ENCODE assay signal across 20 cellular contexts in the genomic region with DNA sequence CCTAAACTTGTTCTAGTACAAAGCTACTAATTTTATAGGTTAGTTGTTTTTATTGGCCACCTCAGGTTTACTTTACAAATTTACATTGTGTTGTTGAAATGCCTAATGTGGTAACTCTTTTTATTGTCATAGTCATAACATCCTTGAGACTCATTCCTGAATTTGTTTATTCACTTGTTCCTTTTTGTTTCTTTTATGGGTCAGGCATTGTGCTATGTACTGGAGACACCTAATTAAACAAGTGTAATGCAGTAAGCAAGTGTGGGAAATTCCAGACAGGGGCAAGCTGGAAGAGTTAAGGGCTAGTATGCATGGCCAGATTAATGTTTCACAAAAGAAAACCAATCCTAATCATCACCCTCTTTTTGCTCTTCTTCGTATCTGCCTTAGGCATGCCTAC. TPM values are rescaled to one million over a fixed set of nuclear protein-coding genes. Genes with fewer than 3 reads are reported as not detected.
"Had no signal": no experiment of that assay in that cellular context is flagged by ENCODE, and none has a peak within 500 bp of the region (broad histone marks: within the 10 kb centered on the region; RNA-seq: fewer than 3 reads in every experiment).

No MANE protein-coding gene starts in this region.

- H3K4me3 Mint-ChIP-seq: activated naive CD8-positive, alpha-beta T cell treated with anti-CD3 and anti-CD28 coated beads, Interleukin-2, amount 50 U/mL, for 24 hours; neural crest cell had no signal

- H3K9me3 Mint-ChIP-seq: activated naive CD8-positive, alpha-beta T cell treated with anti-CD3 and anti-CD28 coated beads, Interleukin-2, amount 50 U/mL, for 24 hours; neural crest cell had no signal

- H3K27ac Mint-ChIP-seq: activated naive CD8-positive, alpha-beta T cell treated with anti-CD3 and anti-CD28 coated beads, Interleukin-2, amount 50 U/mL, for 24 hours had no signal

- H3K27ac ChIP-seq: cardiac muscle cell, esophagus squamous epithelium, lower lobe of right lung, pancreas, suprapubic skin had no signal

- H3K4me1 Mint-ChIP-seq: activated naive CD8-positive, alpha-beta T cell treated with anti-CD3 and anti-CD28 coated beads, Interleukin-2, amount 50 U/mL, for 24 hours; neural crest cell had no signal

- DNase-seq: activated naive CD4-positive, alpha-beta T cell; activated naive CD8-positive, alpha-beta T cell treated with anti-CD3 and anti-CD28 coated beads, Interleukin-2, amount 50 U/mL, for 24 hours; esophagus squamous epithelium; hypothalamus; left cardiac atrium; lower lobe of right lung; midbrain; pancreas; stimulated activated CD4-positive, alpha-beta T cell treated with anti-CD3 and anti-CD28 coated beads, Interleukin-15, amount 100 ng/mL, for 24 hours; stimulated activated CD4-positive, alpha-beta T cell treated with anti-CD3 and anti-CD28 coated beads, Interleukin-4, amount 100 ng/mL, for 1 hour; stimulated activated naive CD8-positive, alpha-beta T cell treated with anti-CD3 and anti-CD28 coated beads, Interleukin-15, Interleukin-2, amounts not matched to agents 100 U/mL and 50 U/mL, for 24 hours; SW 1271 had no signal

RNA-seq across cellular contexts. Expression of gene TTC29, which starts 30.5 kb away (rescaled TPM):
- total RNA-seq: activated CD8-positive, alpha-beta memory T cell treated with anti-CD3 and anti-CD28 coated beads for 36 hours; astrocyte; esophagus squamous epithelium; fibroblast of villous mesenchyme; myocyte; neural crest cell; pancreas; suprapubic skin; T-helper 2 cell treated with Interferon-gamma antibody and Interleukin-4, amounts not matched to agents 100 ng/mL and 5 ng/mL, for 36 hours had no signal
- polyA plus RNA-seq: pancreas had no signal
